Comparison of ENCODE assay signal across 8 cellular contexts in genomic region chr12:104957388-104958008, GRCh38. TPM values are rescaled to one million over a fixed set of nuclear protein-coding genes. Genes with fewer than 3 reads are reported as not detected.
DNase-seq lines count a peak whose midpoint lies in the region; TF ChIP-seq lines count a peak whose summit lies in the region.

No MANE protein-coding gene starts in this region.

- H3K4me1 ChIP-seq in HEK293 (ENCODE audit: control insufficient read depth, insufficient read depth, low read length) (peaks cover 25% of the 10 kb centered on the region), left ventricle myocardium inferior (peaks cover 21% of the 10 kb centered on the region), skeletal muscle satellite cell (ENCODE audit: control insufficient read depth, insufficient read depth, low read length) (peaks cover 28% of the 10 kb centered on the region)

- H3K36me3 ChIP-seq in HEK293 (ENCODE audit: control insufficient read depth in 2 of 2, insufficient read depth in 1 of 2, low read length in 2 of 2) = no peaks in the 10 kb centered on the region
- H3K36me3 ChIP-seq in left ventricle myocardium inferior = no peaks in the 10 kb centered on the region
- H3K36me3 ChIP-seq in skeletal muscle satellite cell (ENCODE audit: insufficient read depth, low read length) = no peaks in the 10 kb centered on the region

- intact Hi-C loops in left ventricle myocardium inferior (cut with micrococcal nuclease) = no loop called here

- H3K4me3 ChIP-seq in HEK293 (ENCODE audit: low read depth, low read length) (peak overlapping the region; percentile 94), left ventricle myocardium inferior (peak overlapping the region; percentile 87), skeletal muscle satellite cell (ENCODE audit: low read length) (peak overlapping the region; percentile 79)

- H3K9me3 ChIP-seq in HEK293 (ENCODE audit: control insufficient read depth, insufficient read depth, low read depth, low read length) (no peaks in the 10 kb centered on the region), left ventricle myocardium inferior (replicated peaks) (no peaks in the 10 kb centered on the region), skeletal muscle satellite cell (replicated peaks; ENCODE audit: low read length) (no peaks in the 10 kb centered on the region)

- no peak for TF ChIP-seq CTCF in HEK293 (tag by site-specific recombination; IDR thresholded peaks at IDR 0.05)
- no peak for TF ChIP-seq CTCF in left ventricle myocardium inferior (IDR thresholded peaks at IDR 0.05; ENCODE audit: borderline replicate concordance)

- POLR2A ChIA-PET in HEK293 (lab: Yijun Ruan, JAX) = interaction anchor here (1.0 to 2.5 kb wide), 3 partner anchors 16 to 29 kb away, joined by 3 to 12 read pairs (median 3); partner anchors contain the start of gene NOPCHAP1

- CTCF ChIA-PET in HEK293 (lab: Yijun Ruan, JAX) = interaction anchor here (0.6 to 1.1 kb wide), 4 partner anchors 22 to 939 kb away, joined by 3 to 5 read pairs (median 4); no protein-coding TSS in a partner anchor

- peak; percentile 37 for DNase-seq in ELR (ENCODE audit: low read depth)
- peak; percentile 49 for DNase-seq in NCI-H345 (lab: John Stamatoyannopoulos, UW)
- DNase-seq in activated gamma-delta T cell treated with anti-CD3 and anti-CD28 coated beads, Interleukin-2, amount 50 U/mL, for 16 hours (ENCODE audit: low read depth) = peak; percentile 14
- peak; percentile 18 for DNase-seq in left ventricle myocardium inferior
- no peak for DNase-seq in H4 (ENCODE audit: low spot score)
- DNase-seq in NOMO-1 treated with dmso at 0.1 percent for 144 hours (lab: John Stamatoyannopoulos, UW; ENCODE audit: unreplicated experiment) = no peak

- peak overlapping the region; percentile 85 for H3K27ac ChIP-seq in HEK293 (ENCODE audit: extremely low read depth, low read depth, low read length)
- peak overlapping the region; percentile 74 for H3K27ac ChIP-seq in left ventricle myocardium inferior (replicated peaks)

- H3K27me3 ChIP-seq in left ventricle myocardium inferior (ENCODE audit: low read depth) (peaks cover 28% of the 10 kb centered on the region), skeletal muscle satellite cell (ENCODE audit: control insufficient read depth, insufficient read depth, low read length) (peaks cover 18% of the 10 kb centered on the region)

- peak overlapping the region; percentile 94 for H3K4me2 ChIP-seq in skeletal muscle satellite cell (ENCODE audit: low read length)

- peak overlapping the region; percentile 84 for H3K9ac ChIP-seq in skeletal muscle satellite cell (ENCODE audit: low read depth, low read length)

TF ChIP-seq in HEK293, 187 proteins besides CTCF, POLR2A, EP300 and RAD21 (continues in another document):
- TF ChIP-seq ZNF621 (tag by site-specific recombination; IDR thresholded peaks at IDR 0.05) (no peak), REPIN1 (tag by site-specific recombination; IDR thresholded peaks at IDR 0.05; ENCODE audit: low read depth) (no peak), ZFP37 (tag by site-specific recombination; IDR thresholded peaks at IDR 0.05) (no peak), ZNF280C (tag by site-specific recombination; IDR thresholded peaks at IDR 0.05) (no peak), ZBTB20 (tag by site-specific recombination; IDR thresholded peaks at IDR 0.05) (peak; percentile 85), ZNF335 (tag by site-specific recombination; conservative IDR thresholded peaks at IDR 0.05) (peak; percentile 62), ZBTB21 (tag by site-specific recombination; IDR thresholded peaks at IDR 0.05) (no peak; the same call in 1 of the 2 replicates), GLIS2 (tag by site-specific recombination; IDR thresholded peaks at IDR 0.05) (no peak), TRIM28 (IDR thresholded peaks at IDR 0.05; ENCODE audit: borderline replicate concordance, low read length) (no peak), ZNF561 (tag by site-specific recombination; IDR thresholded peaks at IDR 0.05; ENCODE audit: borderline replicate concordance) (peak; percentile 46; the same call in 1 of the 2 replicates), SCRT2 (tag by site-specific recombination; IDR thresholded peaks at IDR 0.05) (no peak), ZBTB17 (tag by site-specific recombination; IDR thresholded peaks at IDR 0.05) (no peak), ZNF664 (tag by site-specific recombination; IDR thresholded peaks at IDR 0.05) (0 out of 2 replicates have a peak, but pooled peaks have one; percentile 5), HOXA7 (CRISPR knock-in tag; IDR thresholded peaks at IDR 0.05; ENCODE audit: borderline replicate concordance) (no peak), ZBTB8A (tag by site-specific recombination; IDR thresholded peaks at IDR 0.05) (peak; percentile 90), ZBTB1 (tag by site-specific recombination; IDR thresholded peaks at IDR 0.05) (no peak), ZNF449 (tag by site-specific recombination; IDR thresholded peaks at IDR 0.05) (no peak), ZNF558 (tag by site-specific recombination; IDR thresholded peaks at IDR 0.05) (no peak), ZNF701 (tag by site-specific recombination; IDR thresholded peaks at IDR 0.05) (no peak), ZNF560 (tag by site-specific recombination; IDR thresholded peaks at IDR 0.05; ENCODE audit: borderline replicate concordance) (no peak), PRDM1 (tag by site-specific recombination; IDR thresholded peaks at IDR 0.05) (no peak), ZNF202 (tag by site-specific recombination; IDR thresholded peaks at IDR 0.05; ENCODE audit: borderline replicate concordance) (no peak), ZNF280D (tag by site-specific recombination; IDR thresholded peaks at IDR 0.05) (no peak), ZNF629 (tag by site-specific recombination; IDR thresholded peaks at IDR 0.05) (no peak), ZNF354C (tag by site-specific recombination; IDR thresholded peaks at IDR 0.05; ENCODE audit: borderline replicate concordance, low read depth) (no peak)

RNA-seq across cellular contexts. Expression of gene SLC41A2, which starts 0.6 kb away (rescaled TPM):
- total RNA-seq in left ventricle myocardium inferior = 4.6 TPM
- 20.8 and 22.6 TPM in 2 replicates for total RNA-seq in skeletal muscle satellite cell (2012; rRNA removed)
- 11.7 and 24.0 TPM in 2 replicates for total RNA-seq in H4 (2014; rRNA removed; shearing (Covaris generic))

RNA-seq across cellular contexts. Expression of gene NOPCHAP1, which starts 28.6 kb away (rescaled TPM):
- 11.1 TPM for total RNA-seq in left ventricle myocardium inferior
- total RNA-seq in skeletal muscle satellite cell (2012; rRNA removed) = 8.9 and 14.2 TPM in 2 replicates
- 11.0 and 11.9 TPM in 2 replicates for total RNA-seq in H4 (2014; rRNA removed; shearing (Covaris generic))

Comparison
In these comparisons a context has a peak if more than half of its experiments do, and no peak if none do; other contexts are left out.
1. DNase-seq: peak in ELR (single experiment), NCI-H345 (single experiment), activated gamma-delta T cell treated with anti-CD3 and anti-CD28 coated beads, Interleukin-2, amount 50 U/mL, for 16 hours (single experiment) and left ventricle myocardium inferior (single experiment); none in H4 (single experiment) and NOMO-1 treated with dmso at 0.1 percent for 144 hours (single experiment).
2. Peak in every context shown above with its lines, with median percentiles within 50 percentile points of each other: H3K4me3 ChIP-seq.